ENCODE assay signal across 11 cellular contexts in genomic region chr2:236972491-236973379, GRCh38.
DNase-seq lines count a peak whose midpoint lies in the region; ATAC-seq, FAIRE-seq and TF ChIP-seq lines count a peak whose summit lies in the region.
"Had no signal": no experiment of that assay in that cellular context is flagged by ENCODE, and none has a peak within 500 bp of the region (broad histone marks: within the 10 kb centered on the region; RNA-seq: fewer than 3 reads in every experiment).

No MANE protein-coding gene starts in this region.

- H3K9me3 ChIP-seq in heart right ventricle (no peaks in the 10 kb centered on the region), skeletal muscle tissue (ENCODE audit: control insufficient read depth in 3 of 3, low read length in 3 of 3) (no peaks in the 10 kb centered on the region)
- H3K9me3 ChIP-seq: SK-N-SH had no signal

- H3K36me3 ChIP-seq in heart right ventricle (no peaks in the 10 kb centered on the region), skeletal muscle tissue (ENCODE audit: control insufficient read depth in 3 of 3, insufficient read depth in 3 of 3, low read length in 3 of 3) (no peaks in the 10 kb centered on the region)

- peak overlapping the region in 1 of 3 donors; percentile 25 for H3K9ac ChIP-seq in skeletal muscle tissue (ENCODE audit: low read depth in 1 of 3, low read length in 3 of 3)
- H3K9ac ChIP-seq: SK-N-SH had no signal

- no peak overlapping the region for H3K4me3 ChIP-seq in heart right ventricle
- H3K4me3 ChIP-seq in skeletal muscle tissue (ENCODE audit: low read length in 3 of 3), result no peak overlapping the region

- ATAC-seq in heart right ventricle (peak in 7 of 8 donors; percentile 29 to 76 (median 33)), GM19467 (IDR thresholded peaks at IDR 0.05; ENCODE audit: unreplicated experiment) (no peak)

- peak overlapping the region in 3 of 10 donors; percentile 44 to 76 (median 57) for H3K27ac ChIP-seq in heart right ventricle
- peak overlapping the region; percentile 71 for H3K27ac ChIP-seq in skeletal muscle tissue (ENCODE audit: low read depth, low read length)

- WGBS in heart right ventricle, 2 donors, result 67 to 68% methylated on average over 11 of the region's 11 CpGs

- FAIRE-seq in RCC 7860 (lab: Jason Lieb, UNC), result peak; percentile 84
- FAIRE-seq: endothelial cell of umbilical vein, H54 had no signal

- DNase-seq in HCEC 1CT (peak; percentile 37), RCC 7860 (ENCODE audit: low spot score) (peak; percentile 77), heart right ventricle (peak in 1 of 2 donors; percentile 44), SW 1271 (lab: John Stamatoyannopoulos, UW) (no peak)
- DNase-seq in stimulated activated CD4-positive, alpha-beta T cell treated with anti-CD3 and anti-CD28 coated beads, Interleukin-15, amount 100 ng/mL, for 24 hours, result no peak
- no peak for DNase-seq in central memory CD4-positive, alpha-beta T cell
- DNase-seq: SK-N-SH had no signal

- no peak for TF ChIP-seq CTCF in heart right ventricle (IDR thresholded peaks at IDR 0.05)

- peaks cover 0 to 18% (median 3%) of the 10 kb centered on the region in 7 donors for H3K27me3 ChIP-seq in heart right ventricle
- peaks cover 6 to 11% (median 9%) of the 10 kb centered on the region in 3 donors for H3K27me3 ChIP-seq in skeletal muscle tissue (ENCODE audit: control insufficient read depth in 3 of 3, insufficient read depth in 3 of 3, low read length in 3 of 3)

- H3K4me1 ChIP-seq in heart right ventricle (peaks cover 0 to 51% (median 15%) of the 10 kb centered on the region in 9 donors), skeletal muscle tissue (ENCODE audit: control insufficient read depth in 3 of 3, insufficient read depth in 3 of 3, low read length in 3 of 3) (peaks cover 9 to 14% (median 10%) of the 10 kb centered on the region in 3 donors)

- intact Hi-C loops in heart right ventricle (cut with DNase I), result no loop called here

Comparison
In these comparisons a context has a peak if more than half of its experiments do, and no peak if none do; other contexts are left out.
1. DNase-seq: peak in HCEC 1CT (single experiment) and RCC 7860 (single experiment); none in stimulated activated CD4-positive, alpha-beta T cell treated with anti-CD3 and anti-CD28 coated beads, Interleukin-15, amount 100 ng/mL, for 24 hours (single experiment), SW 1271 (0 of 2) and central memory CD4-positive, alpha-beta T cell (single experiment).